ENCODE assay signal across 21 cellular contexts in genomic region chr7:19464241-19464640, GRCh38.
"Had no signal": no experiment of that assay in that cellular context is flagged by ENCODE, and none has a peak within 500 bp of the region (broad histone marks: within the 10 kb centered on the region; RNA-seq: fewer than 3 reads in every experiment).

No MANE protein-coding gene starts in this region.

- ATAC-seq: activated naive CD4-positive, alpha-beta T cell treated with anti-CD3 and anti-CD28 coated beads, Interleukin-2, amount 50 U/mL, for 72 hours; activated T-cell treated with anti-CD3 and anti-CD28 coated beads, Interleukin-2, amount 50 U/mL, for 72 hours; effector memory CD8-positive, alpha-beta T cell; gastrocnemius medialis; left colon; natural killer cell treated with Interleukin-12 subunit alpha and Interleukin-12 subunit beta and Interleukin-15 and Interleukin-18, amount 100 ng/mL, for 72 hours; stimulated activated naive CD8-positive, alpha-beta T cell treated with anti-CD3 and anti-CD28 coated beads, Interleukin-15, Interleukin-2, amounts not matched to agents 100 U/mL and 50 U/mL, for 24 hours had no signal

- H3K4me3 ChIP-seq: gastrocnemius medialis, hepatocyte, right atrium auricular region, testis, transverse colon had no signal

- DNase-seq: activated CD4-positive, alpha-beta T cell treated with anti-CD3 and anti-CD28 coated beads for 4 hours; activated CD4-positive, alpha-beta T cell treated with anti-CD3 and anti-CD28 coated beads, Interleukin-2, amount 50 U/mL, for 4 hours; activated CD4-positive, CD25-positive, alpha-beta regulatory T cell; activated naive CD4-positive, alpha-beta T cell; activated T-cell treated with anti-CD3 and anti-CD28 coated beads for 4 hours; activated T-cell treated with anti-CD3 and anti-CD28 coated beads, Interleukin-2, amount 50 U/mL, for 72 hours; anterior cingulate cortex; cortex of kidney; effector memory CD8-positive, alpha-beta T cell; gastrocnemius medialis; glutamatergic neuron; kidney; left colon; stimulated activated CD4-positive, alpha-beta T cell treated with anti-CD3 and anti-CD28 coated beads, Interleukin-2, amount 100 ng/mL, for 48 hours; stimulated activated naive CD8-positive, alpha-beta T cell treated with anti-CD3 and anti-CD28 coated beads, Interleukin-15, Interleukin-2, amounts not matched to agents 100 U/mL and 50 U/mL, for 24 hours; testis; transverse colon had no signal
